ENCODE assay signal across 23 cellular contexts in the genomic region with DNA sequence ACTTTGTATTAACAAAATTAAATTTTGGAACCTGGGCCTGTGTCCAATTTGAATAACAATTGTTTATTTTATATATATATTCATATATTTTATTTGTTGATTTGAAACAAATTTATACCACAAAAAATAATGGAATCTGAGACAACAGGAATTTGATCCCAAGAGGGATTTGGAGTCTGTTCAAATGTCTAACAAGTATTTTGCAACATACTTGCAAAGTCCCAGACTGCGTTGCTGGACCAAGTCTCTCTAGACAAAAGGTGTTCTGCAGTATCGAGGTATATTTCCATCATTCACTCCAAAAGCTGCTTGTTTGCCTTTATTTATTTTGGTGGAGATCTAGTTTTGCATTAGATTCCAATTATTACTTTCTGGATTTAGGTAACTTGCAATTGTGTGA.
"Had no signal": no experiment of that assay in that cellular context is flagged by ENCODE, and none has a peak within 500 bp of the region (broad histone marks: within the 10 kb centered on the region; RNA-seq: fewer than 3 reads in every experiment).

No MANE protein-coding gene starts in this region.

- H3K4me3 ChIP-seq: heart left ventricle, left ventricle myocardium inferior, lung, neural progenitor cell, psoas muscle, right lobe of liver, spleen, tibial artery, upper lobe of left lung, uterus had no signal

- H3K27ac ChIP-seq: heart left ventricle, left ventricle myocardium inferior, neural progenitor cell, parathyroid adenoma, psoas muscle, right lobe of liver, spleen, upper lobe of left lung, uterus had no signal

- DNase-seq: effector memory CD4-positive, alpha-beta T cell; heart left ventricle; hypothalamus; left ventricle myocardium inferior; mesenchymal stem cell; midbrain; nucleus accumbens; psoas muscle; retina; right lobe of liver; spleen; stimulated activated CD4-positive, alpha-beta T cell treated with anti-CD3 and anti-CD28 coated beads, Interleukin-15, amount 100 ng/mL, for 24 hours; stimulated activated CD4-positive, alpha-beta T cell treated with anti-CD3 and anti-CD28 coated beads, Interleukin-1b, Interleukin-23, amount 100 ng/mL, for 48 hours; stimulated activated CD4-positive, alpha-beta T cell treated with anti-CD3 and anti-CD28 coated beads, Interleukin-4, amount 100 ng/mL, for 24 hours; tibial artery; upper lobe of left lung; uterus had no signal

- ATAC-seq: esophagus mucosa; heart left ventricle; natural killer cell treated with Interleukin-12 subunit alpha and Interleukin-12 subunit beta and Interleukin-15 and Interleukin-18, amount 100 ng/mL, for 72 hours; psoas muscle; right lobe of liver; stimulated activated memory B cell treated with anti-CD40 and anti-IgM and Interleukin-4, amounts not matched to agents 10 μg/mL and 1 μg/mL and 100 μg/mL, for 72 hours had no signal

- H2AFZ ChIP-seq: neural progenitor cell, parathyroid adenoma had no signal

- H3K27me3 ChIP-seq: heart left ventricle, neural progenitor cell, right lobe of liver, spleen, tibial artery, upper lobe of left lung, uterus had no signal

- H3K4me1 ChIP-seq: left ventricle myocardium inferior, parathyroid adenoma, psoas muscle, right lobe of liver, spleen, upper lobe of left lung, uterus had no signal

- H3K79me2 ChIP-seq: parathyroid adenoma had no signal

- H3K4me2 ChIP-seq: neural progenitor cell had no signal

- H3K9ac ChIP-seq: neural progenitor cell, parathyroid adenoma had no signal

- H3K36me3 ChIP-seq: heart left ventricle, left ventricle myocardium inferior, neural progenitor cell, right lobe of liver, spleen, tibial artery, upper lobe of left lung, uterus had no signal

- H3K9me3 ChIP-seq: heart left ventricle, left ventricle myocardium inferior, psoas muscle, right lobe of liver, spleen, tibial artery, upper lobe of left lung, uterus had no signal
